In the genomic region with DNA sequence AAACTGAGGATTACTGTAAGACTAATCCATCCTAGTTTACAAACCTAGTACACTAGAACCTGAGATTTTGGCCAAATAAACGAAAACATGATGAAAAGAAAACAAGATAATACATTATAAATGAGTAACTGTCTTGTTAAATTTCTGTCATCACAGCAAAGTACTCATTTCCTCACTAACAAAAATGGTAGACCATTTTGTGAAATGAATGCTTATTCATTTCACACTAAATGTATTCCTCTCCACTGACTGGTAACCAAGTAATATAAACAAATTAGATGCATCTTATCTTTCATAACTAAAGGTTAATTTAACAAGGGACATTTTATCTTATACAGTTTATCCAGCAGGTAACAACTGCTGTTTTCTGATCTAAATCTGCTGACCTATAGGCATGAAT, we compare ENCODE assay signal across 14 cellular contexts.
DNase-seq lines count a peak whose midpoint lies in the region; ATAC-seq lines count a peak whose summit lies in the region.
"Had no signal": no experiment of that assay in that cellular context is flagged by ENCODE, and none has a peak within 500 bp of the region (broad histone marks: within the 10 kb centered on the region; RNA-seq: fewer than 3 reads in every experiment).

No MANE protein-coding gene starts in this region.

- H3K4me2 ChIP-seq in trophoblast cell (ENCODE audit: low read length) = no peak overlapping the region

- no peak overlapping the region for H4K8ac ChIP-seq in trophoblast cell (ENCODE audit: low read depth, low read length)

- H4K12ac ChIP-seq in trophoblast cell (ENCODE audit: low read depth, low read length) = no peak overlapping the region

- H3K36me3 ChIP-seq in trophoblast cell (ENCODE audit: control insufficient read depth in 1 of 2, insufficient read depth in 2 of 2, low read length in 2 of 2) = peaks cover 0 to 4% of the 10 kb centered on the region in 2 experiments

- H3K9me3 ChIP-seq in trophoblast cell (ENCODE audit: insufficient read depth, low read depth, low read length) = no peaks in the 10 kb centered on the region

- no CpG with 5 or more reads among the region's 1 CpG for WGBS in trophoblast cell (ENCODE audit: extremely low coverage, insufficient coverage, insufficient read length)

- no peaks in the 10 kb centered on the region for H3K79me1 ChIP-seq in trophoblast cell (ENCODE audit: low read length)

- H2AK5ac ChIP-seq in trophoblast cell (ENCODE audit: low read length) = no peak overlapping the region

- no peak overlapping the region for H3K23ac ChIP-seq in trophoblast cell (ENCODE audit: low read length)

- H4K91ac ChIP-seq in trophoblast cell (ENCODE audit: low read depth, low read length) = no peak overlapping the region

- H2BK5ac ChIP-seq in trophoblast cell (ENCODE audit: low read depth, low read length, poor library complexity) = no peak overlapping the region

- H2BK12ac ChIP-seq in trophoblast cell (ENCODE audit: low read length) = no peak overlapping the region

- no peak overlapping the region for H3K14ac ChIP-seq in trophoblast cell (ENCODE audit: low read length)

- H2BK120ac ChIP-seq in trophoblast cell (ENCODE audit: insufficient read depth, low read length, poor library complexity) = no peak overlapping the region

- H3K9ac ChIP-seq in trophoblast cell (ENCODE audit: low read length) = no peak overlapping the region

- H3K4me3 ChIP-seq in trophoblast cell (ENCODE audit: low read depth, low read length) = no peak overlapping the region

- no peak for DNase-seq in SHP77 treated with DMSO at 0.1 percent for 48 hours (lab: John Stamatoyannopoulos, UW)
- DNase-seq in NCI-H146 treated with DMSO at 0.1 percent for 48 hours (lab: John Stamatoyannopoulos, UW; ENCODE audit: unreplicated experiment) = no peak
- DNase-seq in NCI-H748 (lab: John Stamatoyannopoulos, UW; ENCODE audit: unreplicated experiment) = no peak
- DNase-seq in trophoblast cell = no peak
- DNase-seq: activated gamma-delta T cell; DND-41; head of caudate nucleus; naive thymus-derived CD8-positive, alpha-beta T cell; NCI-H187 treated with DMSO at 0.1 percent for 48 hours; NK-92 treated with Interleukin-12 subunit alpha and Interleukin-12 subunit beta, amount 100 ng/mL, for 24 hours had no signal

- H3K27me3 ChIP-seq in trophoblast cell (ENCODE audit: insufficient read depth, low read length) = no peaks in the 10 kb centered on the region

- no peak overlapping the region for H3K4ac ChIP-seq in trophoblast cell (ENCODE audit: low read depth, low read length)

- H3K27ac ChIP-seq in trophoblast cell (ENCODE audit: low read depth, low read length) = no peak overlapping the region

- no peak overlapping the region for H2AFZ ChIP-seq in trophoblast cell (ENCODE audit: insufficient read depth, low read length, poor library complexity)

- H3K79me2 ChIP-seq in trophoblast cell (ENCODE audit: control insufficient read depth, insufficient read depth, low read length, poor library complexity) = no peaks in the 10 kb centered on the region

- no peak overlapping the region for H3K18ac ChIP-seq in trophoblast cell (ENCODE audit: low read length)

- ATAC-seq in GM18520 (IDR thresholded peaks at IDR 0.05; ENCODE audit: unreplicated experiment) (peak; percentile 19), GM19455 (IDR thresholded peaks at IDR 0.05; ENCODE audit: unreplicated experiment) (peak; percentile 39), HG02870 (IDR thresholded peaks at IDR 0.05; ENCODE audit: unreplicated experiment) (peak; percentile 16), HG03565 (IDR thresholded peaks at IDR 0.05; ENCODE audit: unreplicated experiment) (peak; percentile 35)
- ATAC-seq: naive thymus-derived CD8-positive, alpha-beta T cell had no signal

- peaks cover 0 to 2% of the 10 kb centered on the region in 2 experiments for H3K4me1 ChIP-seq in trophoblast cell (ENCODE audit: control insufficient read depth in 1 of 2, insufficient read depth in 2 of 2, low read length in 2 of 2)
